19 cellular contexts compared by ENCODE assay signal in genomic region chr1:103220503-103221095, GRCh38.
DNase-seq lines count a peak whose midpoint lies in the region; ATAC-seq and TF ChIP-seq lines count a peak whose summit lies in the region.
"Had no signal": no experiment of that assay in that cellular context is flagged by ENCODE, and none has a peak within 500 bp of the region (broad histone marks: within the 10 kb centered on the region; RNA-seq: fewer than 3 reads in every experiment).

No MANE protein-coding gene starts in this region.

- DNase-seq in GM23338 (ENCODE audit: low spot score) (no peak), amniotic epithelial cell (ENCODE audit: low read depth) (peak; percentile 97), fibroblast of villous mesenchyme (ENCODE audit: low read depth) (peak; percentile 83), skeletal muscle cell (ENCODE audit: low read depth) (peak; percentile 35), right atrium auricular region (ENCODE audit: low spot score) (no peak), head of caudate nucleus (no peak)
- DNase-seq: activated effector memory CD4-positive, alpha-beta T cell treated with Interleukin-2 at 50 U/mL for 16 hours; CD4-positive, alpha-beta T cell; GDM1; NCI-H1105 treated with DMSO at 0.1 percent for 48 hours; NCI-H510A; stimulated activated CD8-positive, alpha-beta memory T cell treated with anti-CD3 and anti-CD28 coated beads, Interleukin-4, amount 100 ng/mL, for 48 hours; T-cell; tibial artery had no signal

- no peak overlapping the region for H3K27ac Mint-ChIP-seq in GM23338
- H3K27ac Mint-ChIP-seq in stimulated activated memory B cell treated with anti-CD40 and anti-IgM and Interleukin-4, amounts not matched to agents 10 μg/mL and 1 μg/mL and 100 μg/mL, for 72 hours, result no peak overlapping the region
- H3K27ac Mint-ChIP-seq: CD4-positive, alpha-beta T cell; progenitor cell of endocrine pancreas; T-cell had no signal

- no peak overlapping the region for H3K4me3 Mint-ChIP-seq in GM23338
- no peak overlapping the region for H3K4me3 Mint-ChIP-seq in stimulated activated memory B cell treated with anti-CD40 and anti-IgM and Interleukin-4, amounts not matched to agents 10 μg/mL and 1 μg/mL and 100 μg/mL, for 72 hours
- H3K4me3 Mint-ChIP-seq: CD4-positive, alpha-beta T cell; T-cell had no signal

- no peak overlapping the region for H3K4me2 ChIP-seq in GM23338

- no peaks in the 10 kb centered on the region for H3K27me3 Mint-ChIP-seq in GM23338 (ENCODE audit: insufficient read depth, low read depth, poor library complexity)
- H3K27me3 Mint-ChIP-seq in stimulated activated memory B cell treated with anti-CD40 and anti-IgM and Interleukin-4, amounts not matched to agents 10 μg/mL and 1 μg/mL and 100 μg/mL, for 72 hours, result no peaks in the 10 kb centered on the region
- H3K27me3 Mint-ChIP-seq: CD4-positive, alpha-beta T cell; progenitor cell of endocrine pancreas; T-cell had no signal

- H3K27ac ChIP-seq in GM23338 (ENCODE audit: low read depth) (no peak overlapping the region), right atrium auricular region (no peak overlapping the region)
- H3K27ac ChIP-seq: ascending aorta, gastroesophageal sphincter, tibial artery had no signal

- H3K9me2 ChIP-seq in GM23338 (ENCODE audit: insufficient read depth), result no peaks in the 10 kb centered on the region

- H3K9me3 Mint-ChIP-seq in GM23338, result peaks cover 3% of the 10 kb centered on the region; the same call in 2 of the 3 replicates
- H3K9me3 Mint-ChIP-seq in stimulated activated memory B cell treated with anti-CD40 and anti-IgM and Interleukin-4, amounts not matched to agents 10 μg/mL and 1 μg/mL and 100 μg/mL, for 72 hours, result peaks cover 3% of the 10 kb centered on the region
- H3K9me3 Mint-ChIP-seq: CD4-positive, alpha-beta T cell; T-cell had no signal

- H2AFZ ChIP-seq in GM23338, result peak overlapping the region; percentile 36; the same call in 1 of the 2 replicates

- intact Hi-C loops in head of caudate nucleus (cut with DNase I), result no loop called here

- H3K4me1 Mint-ChIP-seq in GM23338, result no peaks in the 10 kb centered on the region; the same call in 2 of the 3 replicates
- no peaks in the 10 kb centered on the region for H3K4me1 Mint-ChIP-seq in stimulated activated memory B cell treated with anti-CD40 and anti-IgM and Interleukin-4, amounts not matched to agents 10 μg/mL and 1 μg/mL and 100 μg/mL, for 72 hours
- H3K4me1 Mint-ChIP-seq: T-cell had no signal

- H3K4me3 ChIP-seq in GM23338 (no peak overlapping the region), fibroblast of villous mesenchyme (ENCODE audit: low read depth, low read length) (no peak overlapping the region), skeletal muscle cell (ENCODE audit: low read depth, low read length) (no peak overlapping the region), right atrium auricular region (no peak overlapping the region)
- H3K4me3 ChIP-seq: ascending aorta, gastroesophageal sphincter, tibial artery had no signal

- no peaks in the 10 kb centered on the region for H3K4me1 ChIP-seq in GM23338 (ENCODE audit: insufficient read depth)
- H3K4me1 ChIP-seq in right atrium auricular region, result no peaks in the 10 kb centered on the region
- H3K4me1 ChIP-seq: ascending aorta, tibial artery had no signal

- H3K79me2 ChIP-seq in GM23338 (replicated peaks; ENCODE audit: insufficient read depth), result no peaks in the 10 kb centered on the region

- H3K36me3 ChIP-seq in GM23338 (ENCODE audit: insufficient read depth) (no peaks in the 10 kb centered on the region), right atrium auricular region (no peaks in the 10 kb centered on the region)
- H3K36me3 ChIP-seq: ascending aorta, gastroesophageal sphincter, tibial artery had no signal

- H4K20me1 ChIP-seq in GM23338 (replicated peaks; ENCODE audit: insufficient read depth), result no peaks in the 10 kb centered on the region

- no peak for ATAC-seq in GM23338
- no peak for ATAC-seq in stimulated activated memory B cell treated with anti-CD40 and anti-IgM and Interleukin-4, amounts not matched to agents 10 μg/mL and 1 μg/mL and 100 μg/mL, for 72 hours
- ATAC-seq: gastroesophageal sphincter, HepG2, T-cell had no signal

- no peaks in the 10 kb centered on the region for H3K36me3 Mint-ChIP-seq in GM23338 (ENCODE audit: low read depth)
- no peaks in the 10 kb centered on the region for H3K36me3 Mint-ChIP-seq in stimulated activated memory B cell treated with anti-CD40 and anti-IgM and Interleukin-4, amounts not matched to agents 10 μg/mL and 1 μg/mL and 100 μg/mL, for 72 hours
- H3K36me3 Mint-ChIP-seq: T-cell had no signal

- TF ChIP-seq CTCF in GM23338 (conservative IDR thresholded peaks at IDR 0.05; ENCODE audit: low read depth in 2 of 2), result no peak
- TF ChIP-seq CTCF in fibroblast of villous mesenchyme (IDR thresholded peaks at IDR 0.05; ENCODE audit: insufficient read depth, low read depth, low read length), result no peak
- no peak for TF ChIP-seq CTCF in right atrium auricular region (IDR thresholded peaks at IDR 0.05)

- no peaks in the 10 kb centered on the region for H3K9me3 ChIP-seq in right atrium auricular region
- H3K9me3 ChIP-seq: ascending aorta, gastroesophageal sphincter, tibial artery had no signal

- no peaks in the 10 kb centered on the region for H3F3A ChIP-seq in GM23338 (replicated peaks; ENCODE audit: low read depth)

- H3K27me3 ChIP-seq in GM23338 (ENCODE audit: insufficient read depth) (no peaks in the 10 kb centered on the region), right atrium auricular region (no peaks in the 10 kb centered on the region)
- H3K27me3 ChIP-seq: ascending aorta, gastroesophageal sphincter, tibial artery had no signal

TF ChIP-seq in GM23338, 12 proteins besides CTCF, POLR2A, EP300 and RAD21 (continues in another document):
- TF ChIP-seq, protein P1, sequence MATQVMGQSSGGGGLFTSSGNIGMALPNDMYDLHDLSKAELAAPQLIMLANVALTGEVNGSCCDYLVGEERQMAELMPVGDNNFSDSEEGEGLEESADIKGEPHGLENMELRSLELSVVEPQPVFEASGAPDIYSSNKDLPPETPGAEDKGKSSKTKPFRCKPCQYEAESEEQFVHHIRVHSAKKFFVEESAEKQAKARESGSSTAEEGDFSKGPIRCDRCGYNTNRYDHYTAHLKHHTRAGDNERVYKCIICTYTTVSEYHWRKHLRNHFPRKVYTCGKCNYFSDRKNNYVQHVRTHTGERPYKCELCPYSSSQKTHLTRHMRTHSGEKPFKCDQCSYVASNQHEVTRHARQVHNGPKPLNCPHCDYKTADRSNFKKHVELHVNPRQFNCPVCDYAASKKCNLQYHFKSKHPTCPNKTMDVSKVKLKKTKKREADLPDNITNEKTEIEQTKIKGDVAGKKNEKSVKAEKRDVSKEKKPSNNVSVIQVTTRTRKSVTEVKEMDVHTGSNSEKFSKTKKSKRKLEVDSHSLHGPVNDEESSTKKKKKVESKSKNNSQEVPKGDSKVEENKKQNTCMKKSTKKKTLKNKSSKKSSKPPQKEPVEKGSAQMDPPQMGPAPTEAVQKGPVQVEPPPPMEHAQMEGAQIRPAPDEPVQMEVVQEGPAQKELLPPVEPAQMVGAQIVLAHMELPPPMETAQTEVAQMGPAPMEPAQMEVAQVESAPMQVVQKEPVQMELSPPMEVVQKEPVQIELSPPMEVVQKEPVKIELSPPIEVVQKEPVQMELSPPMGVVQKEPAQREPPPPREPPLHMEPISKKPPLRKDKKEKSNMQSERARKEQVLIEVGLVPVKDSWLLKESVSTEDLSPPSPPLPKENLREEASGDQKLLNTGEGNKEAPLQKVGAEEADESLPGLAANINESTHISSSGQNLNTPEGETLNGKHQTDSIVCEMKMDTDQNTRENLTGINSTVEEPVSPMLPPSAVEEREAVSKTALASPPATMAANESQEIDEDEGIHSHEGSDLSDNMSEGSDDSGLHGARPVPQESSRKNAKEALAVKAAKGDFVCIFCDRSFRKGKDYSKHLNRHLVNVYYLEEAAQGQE (IDR thresholded peaks at IDR 0.05; ENCODE audit: unreplicated experiment), result no peak
- TF ChIP-seq NANOG (IDR thresholded peaks at IDR 0.05; ENCODE audit: borderline replicate concordance), result no peak
- no peak for TF ChIP-seq ZNF331 (CRISPR knock-in tag; IDR thresholded peaks at IDR 0.05; ENCODE audit: low read depth)
- no peak for TF ChIP-seq ZNF114 (CRISPR knock-in tag; IDR thresholded peaks at IDR 0.05)
- no peak for TF ChIP-seq EZH2 (IDR thresholded peaks at IDR 0.05; ENCODE audit: low read depth, unreplicated experiment)

Comparison
In these comparisons a context has a peak if more than half of its experiments do, and no peak if none do; other contexts are left out.
1. DNase-seq: peak in amniotic epithelial cell (single experiment), fibroblast of villous mesenchyme (single experiment) and skeletal muscle cell (single experiment); none in GM23338 (single experiment), right atrium auricular region (single experiment) and head of caudate nucleus (0 of 42).